19 cellular contexts compared by ENCODE assay signal in genomic region chr13:102643656-102644055, GRCh38. TPM values are rescaled to one million over a fixed set of nuclear protein-coding genes. Genes with fewer than 3 reads are reported as not detected.
DNase-seq lines count a peak whose midpoint lies in the region; ATAC-seq, FAIRE-seq and TF ChIP-seq lines count a peak whose summit lies in the region.
"Had no signal": no experiment of that assay in that cellular context is flagged by ENCODE, and none has a peak within 500 bp of the region (broad histone marks: within the 10 kb centered on the region; RNA-seq: fewer than 3 reads in every experiment).

No MANE protein-coding gene starts in this region.

- H2BK12ac ChIP-seq in H9 (ENCODE audit: insufficient read length, low read depth, low read length), result no peak overlapping the region

- H2AFZ ChIP-seq in H9 (ENCODE audit: low read length), result no peak overlapping the region

- no peak overlapping the region for H3T11ph ChIP-seq in H9 (ENCODE audit: low read length)

- H4K5ac ChIP-seq in H9 (ENCODE audit: insufficient read length, low read depth, low read length), result no peak overlapping the region

- no peaks in the 10 kb centered on the region for H3K27me3 Mint-ChIP-seq in activated CD8-positive, alpha-beta T cell treated with anti-CD3 and anti-CD28 coated beads for 36 hours
- H3K27me3 Mint-ChIP-seq in activated CD8-positive, alpha-beta T cell treated with anti-CD3 and anti-CD28 coated beads, Interleukin-2, amount 10 ng/mL, durations not matched to agents 7 days and 5 days (ENCODE audit: low read depth), result no peaks in the 10 kb centered on the region
- no peaks in the 10 kb centered on the region for H3K27me3 Mint-ChIP-seq in activated CD4-positive, alpha-beta memory T cell treated with anti-CD3 and anti-CD28 coated beads for 36 hours
- H3K27me3 Mint-ChIP-seq in H9 (ENCODE audit: low read depth), result no peaks in the 10 kb centered on the region

- H3K4me3 ChIP-seq in brain microvascular endothelial cell (ENCODE audit: low read depth, low read length) (no peak overlapping the region), foreskin fibroblast (ENCODE audit: low read depth in 1 of 2, low read length in 2 of 2) (no peak overlapping the region)
- H3K4me3 ChIP-seq: A549 had no signal

- H3K9me3 ChIP-seq in H9 (ENCODE audit: control insufficient read depth, low read depth, low read length), result no peaks in the 10 kb centered on the region
- H3K9me3 ChIP-seq: A549 had no signal

- intact Hi-C loops in activated CD8-positive, alpha-beta T cell treated with anti-CD3 and anti-CD28 coated beads for 36 hours (cut with micrococcal nuclease), result no loop called here
- intact Hi-C loops in activated CD4-positive, alpha-beta memory T cell treated with anti-CD3 and anti-CD28 coated beads for 36 hours (cut with micrococcal nuclease), result no loop called here

- no peaks in the 10 kb centered on the region for H3K79me2 ChIP-seq in H9 (ENCODE audit: insufficient read depth, low read length)

- peak; percentile 5 for FAIRE-seq in GM12892 (lab: Jason Lieb, UNC)
- FAIRE-seq: A549, GM18507 had no signal

- no peak overlapping the region for H3K9ac ChIP-seq in H9 (ENCODE audit: extremely low read depth, insufficient read length, low read length)

- no peak overlapping the region for H2BK120ac ChIP-seq in H9 (ENCODE audit: low read depth, low read length, poor library complexity, severe bottlenecking)

- H2BK15ac ChIP-seq in H9 (ENCODE audit: low read depth, low read length), result no peak overlapping the region

- TF ChIP-seq POLR2A in GM12892 (IDR thresholded peaks at IDR 0.05; ENCODE audit: low read depth, low read length), result no peak

- H3K56ac ChIP-seq in H9 (ENCODE audit: insufficient read length, low read depth, low read length), result no peak overlapping the region

- H3K27ac Mint-ChIP-seq in activated CD8-positive, alpha-beta T cell treated with anti-CD3 and anti-CD28 coated beads for 36 hours, result peak overlapping the region; percentile 79
- no peak overlapping the region for H3K27ac Mint-ChIP-seq in activated CD8-positive, alpha-beta T cell treated with anti-CD3 and anti-CD28 coated beads, Interleukin-2, amount 10 ng/mL, durations not matched to agents 7 days and 5 days
- peak overlapping the region; percentile 3 for H3K27ac Mint-ChIP-seq in activated CD4-positive, alpha-beta memory T cell treated with anti-CD3 and anti-CD28 coated beads for 36 hours
- H3K27ac Mint-ChIP-seq in H9, result peak overlapping the region in 1 of 3 experiments; percentile 23; a peak in 1 of 7 replicates

- no peak for TF ChIP-seq CTCF in activated CD8-positive, alpha-beta T cell treated with anti-CD3 and anti-CD28 coated beads for 36 hours (IDR thresholded peaks at IDR 0.05)
- no peak for TF ChIP-seq CTCF in brain microvascular endothelial cell (IDR thresholded peaks at IDR 0.05; ENCODE audit: low read depth, low read length, missing control alignments)
- no peak for TF ChIP-seq CTCF in foreskin fibroblast (IDR thresholded peaks at IDR 0.05; ENCODE audit: low read depth, low read length)
- TF ChIP-seq CTCF in H9 (conservative IDR thresholded peaks at IDR 0.05), result no peak

- DNase-seq in activated CD8-positive, alpha-beta T cell treated with anti-CD3 and anti-CD28 coated beads for 36 hours, result no peak
- no peak for DNase-seq in activated CD8-positive, alpha-beta T cell treated with anti-CD3 and anti-CD28 coated beads, Interleukin-2, amount 10 ng/mL, durations not matched to agents 7 days and 5 days
- DNase-seq in GM12892 (ENCODE audit: insufficient read length) (no peak), brain microvascular endothelial cell (peak; percentile 9), foreskin fibroblast (no peak), H9 (no peak), occipital lobe (lab: John Stamatoyannopoulos, UW) (no peak)
- no peak for DNase-seq in activated CD4-positive, alpha-beta memory T cell treated with anti-CD3 and anti-CD28 coated beads for 36 hours
- DNase-seq: COR-L47, DMS53, Kasumi-1, NCI-H187 treated with DMSO at 0.1 percent for 48 hours, NCI-H2171, NCI-H510A, NCI-H82 had no signal

- no peaks in the 10 kb centered on the region for H4K20me1 ChIP-seq in H9 (ENCODE audit: control insufficient read depth, insufficient read depth, insufficient read length)

- no peak overlapping the region for H3K14ac ChIP-seq in H9 (ENCODE audit: insufficient read depth, low read length)

- WGBS in H9 (ENCODE audit: extremely low coverage, insufficient read length, low lambda C conversion rate), result no CpG with 5 or more reads among the region's 1 CpG

- H3K4me1 Mint-ChIP-seq in activated CD8-positive, alpha-beta T cell treated with anti-CD3 and anti-CD28 coated beads for 36 hours (ENCODE audit: low read depth), result peaks cover 13% of the 10 kb centered on the region
- no peaks in the 10 kb centered on the region for H3K4me1 Mint-ChIP-seq in activated CD8-positive, alpha-beta T cell treated with anti-CD3 and anti-CD28 coated beads, Interleukin-2, amount 10 ng/mL, durations not matched to agents 7 days and 5 days (ENCODE audit: low read depth)
- H3K4me1 Mint-ChIP-seq in activated CD4-positive, alpha-beta memory T cell treated with anti-CD3 and anti-CD28 coated beads for 36 hours (ENCODE audit: low read depth), result peaks cover 8% of the 10 kb centered on the region
- no peaks in the 10 kb centered on the region for H3K4me1 Mint-ChIP-seq in H9

- no peaks in the 10 kb centered on the region for H3K9me3 Mint-ChIP-seq in activated CD8-positive, alpha-beta T cell treated with anti-CD3 and anti-CD28 coated beads for 36 hours
- no peaks in the 10 kb centered on the region for H3K9me3 Mint-ChIP-seq in activated CD8-positive, alpha-beta T cell treated with anti-CD3 and anti-CD28 coated beads, Interleukin-2, amount 10 ng/mL, durations not matched to agents 7 days and 5 days (ENCODE audit: insufficient read depth)
- H3K9me3 Mint-ChIP-seq in activated CD4-positive, alpha-beta memory T cell treated with anti-CD3 and anti-CD28 coated beads for 36 hours, result no peaks in the 10 kb centered on the region
- no peaks in the 10 kb centered on the region for H3K9me3 Mint-ChIP-seq in H9

- H3K4ac ChIP-seq in H9 (ENCODE audit: low read depth, low read length), result no peak overlapping the region

- POLR2A ChIA-PET in activated CD8-positive, alpha-beta T cell treated with anti-CD3 and anti-CD28 coated beads for 36 hours (lab: Charles Lee), result no interaction called here
- POLR2A ChIA-PET in activated CD8-positive, alpha-beta T cell treated with anti-CD3 and anti-CD28 coated beads, Interleukin-2, amount 10 ng/mL, durations not matched to agents 7 days and 5 days (lab: Charles Lee), result no interaction called here
- POLR2A ChIA-PET in activated CD4-positive, alpha-beta memory T cell treated with anti-CD3 and anti-CD28 coated beads for 36 hours (lab: Charles Lee), result no interaction called here

- no peak overlapping the region for H4K91ac ChIP-seq in H9 (ENCODE audit: insufficient read length, low read depth, low read length)

- H4K8ac ChIP-seq in H9 (replicated peaks; ENCODE audit: insufficient read length, low read depth, low read length), result no peak overlapping the region

- H3K4me2 ChIP-seq in H9 (ENCODE audit: insufficient read depth, insufficient read length, low read length), result no peak overlapping the region
- H3K4me2 ChIP-seq: A549 had no signal

- no peaks in the 10 kb centered on the region for H3K4me1 ChIP-seq in H9 (ENCODE audit: insufficient read depth, low read length)
- H3K4me1 ChIP-seq: A549 had no signal

- H3K18ac ChIP-seq in H9 (ENCODE audit: insufficient read length, low read depth, low read length), result no peak overlapping the region

- in situ Hi-C loops in brain microvascular endothelial cell (cut with HindIII; ENCODE audit: low pct_ligation_motif_present, low sequenced_read_pairs), result no loop called here

- H3K27ac ChIP-seq in brain microvascular endothelial cell (no peak overlapping the region), H9 (ENCODE audit: insufficient read length, low read depth, low read length) (no peak overlapping the region)
- H3K27ac ChIP-seq: A549, C4-2B had no signal

- H2BK5ac ChIP-seq in H9 (ENCODE audit: insufficient read length, low read length), result no peak overlapping the region

- ATAC-seq in activated CD8-positive, alpha-beta T cell treated with anti-CD3 and anti-CD28 coated beads for 36 hours, result no peak
- no peak for ATAC-seq in activated CD8-positive, alpha-beta T cell treated with anti-CD3 and anti-CD28 coated beads, Interleukin-2, amount 10 ng/mL, durations not matched to agents 7 days and 5 days
- ATAC-seq: A549, Panc1 had no signal

- no peak overlapping the region for H3K4me3 Mint-ChIP-seq in activated CD8-positive, alpha-beta T cell treated with anti-CD3 and anti-CD28 coated beads for 36 hours
- no peak overlapping the region for H3K4me3 Mint-ChIP-seq in activated CD8-positive, alpha-beta T cell treated with anti-CD3 and anti-CD28 coated beads, Interleukin-2, amount 10 ng/mL, durations not matched to agents 7 days and 5 days
- H3K4me3 Mint-ChIP-seq in activated CD4-positive, alpha-beta memory T cell treated with anti-CD3 and anti-CD28 coated beads for 36 hours, result no peak overlapping the region
- no peak overlapping the region for H3K4me3 Mint-ChIP-seq in H9

- no peak overlapping the region for H3K23ac ChIP-seq in H9 (ENCODE audit: insufficient read length, low read depth, low read length)

- CTCF ChIA-PET in activated CD8-positive, alpha-beta T cell treated with anti-CD3 and anti-CD28 coated beads for 36 hours (lab: Charles Lee), result interaction anchor here (0.9 to 1.4 kb wide), 3 partner anchors 47 to 204 kb away, joined by 3 read pairs; partner anchors contain the start of gene TPP2
- CTCF ChIA-PET in activated CD8-positive, alpha-beta T cell treated with anti-CD3 and anti-CD28 coated beads, Interleukin-2, amount 10 ng/mL, durations not matched to agents 7 days and 5 days (lab: Charles Lee), result interaction anchor here (1.0 to 3.9 kb wide), 3 partner anchors 14 to 52 kb away, joined by 3 to 18 read pairs (median 4); no protein-coding TSS in a partner anchor
- CTCF ChIA-PET in activated CD4-positive, alpha-beta memory T cell treated with anti-CD3 and anti-CD28 coated beads for 36 hours (lab: Charles Lee), result interaction anchor here (0.7 kb wide), 1 partner anchor 226 kb away, joined by 3 read pairs; no protein-coding TSS in a partner anchor

- H2AK5ac ChIP-seq in H9 (ENCODE audit: insufficient read length, low read length), result no peak overlapping the region

- H3K27me3 ChIP-seq in brain microvascular endothelial cell (replicated peaks) (no peaks in the 10 kb centered on the region), H9 (ENCODE audit: insufficient read depth, low read length) (no peaks in the 10 kb centered on the region)

- H3K79me1 ChIP-seq in H9 (ENCODE audit: insufficient read depth, low read depth, low read length, poor library complexity, severe bottlenecking), result no peaks in the 10 kb centered on the region

- no peaks in the 10 kb centered on the region for H3K23me2 ChIP-seq in H9 (ENCODE audit: insufficient read length, low read depth, low read length, poor library complexity, severe bottlenecking)

- peaks cover 40% of the 10 kb centered on the region for H3K36me3 Mint-ChIP-seq in activated CD8-positive, alpha-beta T cell treated with anti-CD3 and anti-CD28 coated beads for 36 hours (ENCODE audit: low read depth)
- peaks cover 59% of the 10 kb centered on the region for H3K36me3 Mint-ChIP-seq in activated CD8-positive, alpha-beta T cell treated with anti-CD3 and anti-CD28 coated beads, Interleukin-2, amount 10 ng/mL, durations not matched to agents 7 days and 5 days (ENCODE audit: low read depth)
- H3K36me3 Mint-ChIP-seq in activated CD4-positive, alpha-beta memory T cell treated with anti-CD3 and anti-CD28 coated beads for 36 hours, result peaks cover 39% of the 10 kb centered on the region
- H3K36me3 Mint-ChIP-seq in H9 (ENCODE audit: insufficient read depth in 1 of 3, low read depth in 3 of 3), result peaks cover 25 to 73% (median 55%) of the 10 kb centered on the region in 3 experiments; a peak in 6 of 7 replicates

- H3K36me3 ChIP-seq in brain microvascular endothelial cell (replicated peaks), result peaks cover 25% of the 10 kb centered on the region

- no peak overlapping the region for H2BK20ac ChIP-seq in H9 (ENCODE audit: low read depth, low read length, poor library complexity, severe bottlenecking)

RNA-seq across cellular contexts. Expression of gene TPP2, which starts 46.9 kb away (rescaled TPM):
- total RNA-seq in activated CD8-positive, alpha-beta T cell treated with anti-CD3 and anti-CD28 coated beads for 36 hours, result 10 to 100 TPM; 70.3 to 70.8 TPM
- total RNA-seq in activated CD8-positive, alpha-beta T cell treated with anti-CD3 and anti-CD28 coated beads, Interleukin-2, amount 10 ng/mL, durations not matched to agents 7 days and 5 days, result 10 to 100 TPM; 77.8 to 85.4 TPM
- polyA plus RNA-seq in GM12892 (2012; ENCODE audit: missing spikeins), result 47.7 TPM
- total RNA-seq in activated CD4-positive, alpha-beta memory T cell treated with anti-CD3 and anti-CD28 coated beads for 36 hours, result 10 to 100 TPM; 64.7 to 65.6 TPM
- total RNA-seq in H9 (2021) (60.0 and 63.5 TPM in 2 replicates), occipital lobe (68.9 TPM)

RNA-seq across cellular contexts. Expression of gene METTL21C, which starts 51.2 kb away (rescaled TPM):
- total RNA-seq in activated CD8-positive, alpha-beta T cell treated with anti-CD3 and anti-CD28 coated beads for 36 hours, result not detected
- total RNA-seq in activated CD8-positive, alpha-beta T cell treated with anti-CD3 and anti-CD28 coated beads, Interleukin-2, amount 10 ng/mL, durations not matched to agents 7 days and 5 days, result not detected
- polyA plus RNA-seq in GM12892 (2012; ENCODE audit: missing spikeins), result not detected
- not detected for total RNA-seq in activated CD4-positive, alpha-beta memory T cell treated with anti-CD3 and anti-CD28 coated beads for 36 hours
- total RNA-seq in H9 (2021) (not detected in 2 replicates), occipital lobe (not detected)
- polyA plus RNA-seq: A549 had no signal
